9 cellular contexts compared by ENCODE assay signal in the genomic region with DNA sequence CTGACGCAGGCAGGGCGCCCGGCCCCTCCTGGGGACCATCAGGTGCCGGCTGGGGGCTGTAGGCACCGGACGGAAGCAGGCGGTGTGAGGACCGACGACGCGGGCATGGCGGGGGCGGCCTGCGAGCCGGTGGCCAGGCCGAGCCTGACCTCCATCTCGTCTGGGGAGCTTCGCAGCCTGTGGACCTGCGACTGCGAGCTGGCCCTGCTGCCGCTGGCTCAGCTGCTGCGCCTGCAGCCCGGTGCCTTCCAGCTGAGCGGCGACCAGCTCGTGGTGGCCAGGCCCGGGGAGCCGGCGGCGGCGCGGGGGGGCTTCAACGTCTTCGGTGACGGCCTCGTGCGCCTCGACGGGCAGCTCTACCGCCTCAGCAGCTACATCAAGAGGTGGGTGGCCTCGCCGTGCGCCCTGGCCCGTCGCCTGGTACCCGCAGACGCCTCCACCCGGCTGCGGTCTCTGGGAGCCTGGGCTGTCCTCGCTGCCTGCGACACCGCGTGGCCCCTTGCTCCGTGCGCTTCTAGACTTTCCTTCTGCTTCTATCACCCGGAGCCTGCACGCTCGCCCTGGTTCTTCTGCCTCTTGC. TPM values are rescaled to one million over a fixed set of nuclear protein-coding genes. Genes with fewer than 3 reads are reported as not detected.
DNase-seq lines count a peak whose midpoint lies in the region; ATAC-seq and TF ChIP-seq lines count a peak whose summit lies in the region.
"Had no signal": no experiment of that assay in that cellular context is flagged by ENCODE, and none has a peak within 500 bp of the region (broad histone marks: within the 10 kb centered on the region; RNA-seq: fewer than 3 reads in every experiment).

No MANE protein-coding gene starts in this region.

- no peaks in the 10 kb centered on the region for H3K36me3 Mint-ChIP-seq in activated CD4-positive, alpha-beta T cell treated with anti-CD3 and anti-CD28 coated beads, Interleukin-2, amount 10 ng/mL, durations not matched to agents 7 days and 5 days (ENCODE audit: low read depth)

- H3K4me1 ChIP-seq in muscle layer of colon (ENCODE audit: insufficient read depth, low read length) (peaks cover 6% of the 10 kb centered on the region), upper lobe of right lung (peaks cover 28% of the 10 kb centered on the region)

- H3K4me3 Mint-ChIP-seq in activated CD4-positive, alpha-beta T cell treated with anti-CD3 and anti-CD28 coated beads, Interleukin-2, amount 10 ng/mL, durations not matched to agents 7 days and 5 days = no peak overlapping the region

- POLR2A ChIA-PET in activated CD4-positive, alpha-beta T cell treated with anti-CD3 and anti-CD28 coated beads, Interleukin-2, amount 10 ng/mL, durations not matched to agents 7 days and 5 days (lab: Charles Lee) = interaction anchor here (0.7 kb wide), 1 partner anchor 214 kb away, joined by 5 read pairs; no protein-coding TSS in a partner anchor

- peaks cover 69% of the 10 kb centered on the region for H3K27me3 Mint-ChIP-seq in activated CD4-positive, alpha-beta T cell treated with anti-CD3 and anti-CD28 coated beads, Interleukin-2, amount 10 ng/mL, durations not matched to agents 7 days and 5 days

- CTCF ChIA-PET in activated CD4-positive, alpha-beta T cell treated with anti-CD3 and anti-CD28 coated beads, Interleukin-2, amount 10 ng/mL, durations not matched to agents 7 days and 5 days (lab: Charles Lee) = no interaction called here

- peaks cover 18% of the 10 kb centered on the region for H3K4me1 Mint-ChIP-seq in activated CD4-positive, alpha-beta T cell treated with anti-CD3 and anti-CD28 coated beads, Interleukin-2, amount 10 ng/mL, durations not matched to agents 7 days and 5 days

- no peaks in the 10 kb centered on the region for H3K9me3 ChIP-seq in muscle layer of colon (ENCODE audit: low read length)
- no peaks in the 10 kb centered on the region for H3K9me3 ChIP-seq in upper lobe of right lung

- H3K27me3 ChIP-seq in muscle layer of colon (ENCODE audit: control insufficient read depth in 1 of 2, insufficient read depth in 2 of 2, low read length in 2 of 2) (peaks cover 13 to 32% of the 10 kb centered on the region in 2 donors), upper lobe of right lung (peaks cover 17% of the 10 kb centered on the region)

- peak; percentile 44 for ATAC-seq in upper lobe of right lung

- H3K36me3 ChIP-seq in muscle layer of colon (ENCODE audit: insufficient read depth, low read length) (no peaks in the 10 kb centered on the region), upper lobe of right lung (no peaks in the 10 kb centered on the region)

- H3K27ac ChIP-seq in muscle layer of colon (ENCODE audit: low read depth, low read length) (no peak overlapping the region), upper lobe of right lung (peak overlapping the region; percentile 47)

- no peak overlapping the region for H3K27ac Mint-ChIP-seq in activated CD4-positive, alpha-beta T cell treated with anti-CD3 and anti-CD28 coated beads, Interleukin-2, amount 10 ng/mL, durations not matched to agents 7 days and 5 days

- DNase-seq in activated CD4-positive, alpha-beta T cell treated with anti-CD3 and anti-CD28 coated beads for 48 hours = peak; percentile 22
- no peak for DNase-seq in activated CD4-positive, alpha-beta T cell treated with anti-CD3 and anti-CD28 coated beads, Interleukin-2, amount 10 ng/mL, durations not matched to agents 7 days and 5 days
- DNase-seq in fibroblast of the aortic adventitia (ENCODE audit: low read depth) (peak; percentile 22), upper lobe of right lung (no peak), NCI-H1436 treated with DMSO at 0.1 percent for 48 hours (lab: John Stamatoyannopoulos, UW) (no peak), amygdala (lab: John Stamatoyannopoulos, UW) (no peak)
- DNase-seq in activated CD4-positive, CD25-positive, alpha-beta regulatory T cell treated with anti-CD3 and anti-CD28 coated beads, Interleukin-2, amount 50 U/mL, for 72 hours = no peak

- no peak overlapping the region for H3K9ac ChIP-seq in muscle layer of colon (ENCODE audit: low read length)

- H3K4me3 ChIP-seq in fibroblast of the aortic adventitia (ENCODE audit: low read depth, low read length) = peak overlapping the region; percentile 90
- peak overlapping the region; percentile 15 to 33 for H3K4me3 ChIP-seq in muscle layer of colon (ENCODE audit: low read depth in 1 of 2, low read length in 2 of 2)
- H3K4me3 ChIP-seq in upper lobe of right lung = peak overlapping the region; percentile 39

- H3K9me3 Mint-ChIP-seq in activated CD4-positive, alpha-beta T cell treated with anti-CD3 and anti-CD28 coated beads, Interleukin-2, amount 10 ng/mL, durations not matched to agents 7 days and 5 days = peaks cover 2% of the 10 kb centered on the region

- intact Hi-C loops in upper lobe of right lung (cut with DNase I) = no loop called here

- TF ChIP-seq CTCF in fibroblast of the aortic adventitia (IDR thresholded peaks at IDR 0.05; ENCODE audit: insufficient read depth, low read length) = no peak
- TF ChIP-seq CTCF in upper lobe of right lung (IDR thresholded peaks at IDR 0.05) = no peak

RNA-seq across cellular contexts. Expression of a gene that starts 0.4 kb away (rescaled TPM):
- total RNA-seq in activated CD4-positive, alpha-beta T cell treated with anti-CD3 and anti-CD28 coated beads, Interleukin-2, amount 10 ng/mL, durations not matched to agents 7 days and 5 days = not detected
- total RNA-seq in fibroblast of the aortic adventitia (ENCODE audit: low replicate concordance) (122 and 325 TPM in 2 replicates), upper lobe of right lung (5.5 TPM)

RNA-seq across cellular contexts. Expression of a gene that starts 26.0 kb away (rescaled TPM):
- not detected for total RNA-seq in activated CD4-positive, alpha-beta T cell treated with anti-CD3 and anti-CD28 coated beads, Interleukin-2, amount 10 ng/mL, durations not matched to agents 7 days and 5 days
- not detected in 2 replicates for total RNA-seq in fibroblast of the aortic adventitia (ENCODE audit: low replicate concordance)
- total RNA-seq in upper lobe of right lung = not detected
- total RNA-seq: M059J had no signal

Comparison
In these comparisons a context has a peak if more than half of its experiments do, and no peak if none do; other contexts are left out.
1. DNase-seq: peak in activated CD4-positive, alpha-beta T cell treated with anti-CD3 and anti-CD28 coated beads for 48 hours (single experiment) and fibroblast of the aortic adventitia (single experiment); none in activated CD4-positive, alpha-beta T cell treated with anti-CD3 and anti-CD28 coated beads, Interleukin-2, amount 10 ng/mL, durations not matched to agents 7 days and 5 days (single experiment), upper lobe of right lung (single experiment), activated CD4-positive, CD25-positive, alpha-beta regulatory T cell treated with anti-CD3 and anti-CD28 coated beads, Interleukin-2, amount 50 U/mL, for 72 hours (single experiment), NCI-H1436 treated with DMSO at 0.1 percent for 48 hours (single experiment) and amygdala (0 of 56).
2. H3K4me3 ChIP-seq: peak in every context shown above with its lines; median percentile 90 in fibroblast of the aortic adventitia; 39 in upper lobe of right lung; 24 in muscle layer of colon.
3. RNA of a gene that starts 0.4 kb away (total RNA-seq): 122 to 325 TPM in fibroblast of the aortic adventitia; 5.5 TPM in upper lobe of right lung (single experiment) and not detected in activated CD4-positive, alpha-beta T cell treated with anti-CD3 and anti-CD28 coated beads, Interleukin-2, amount 10 ng/mL, durations not matched to agents 7 days and 5 days; every median in the first group is over 10 times any median in the second.